Comparison of ENCODE assay signal across 10 cellular contexts in genomic region chr2:188294547-188294946, GRCh38. TPM values are rescaled to one million over a fixed set of nuclear protein-coding genes. Genes with fewer than 3 reads are reported as not detected.
DNase-seq lines count a peak whose midpoint lies in the region; ATAC-seq and TF ChIP-seq lines count a peak whose summit lies in the region.
"Had no signal": no experiment of that assay in that cellular context is flagged by ENCODE, and none has a peak within 500 bp of the region (broad histone marks: within the 10 kb centered on the region; RNA-seq: fewer than 3 reads in every experiment).

No MANE protein-coding gene starts in this region.

- DNase-seq in mammary epithelial cell, result no peak
- no peak for DNase-seq in left lung
- DNase-seq in thoracic aorta (ENCODE audit: low spot score), result no peak
- DNase-seq in HPDE6-E6E7 (ENCODE audit: extremely low spot score), result no peak
- DNase-seq in iPS-NIHi11 (ENCODE audit: low spot score), result no peak
- DNase-seq: foreskin keratinocyte, T-cell had no signal

- intact Hi-C loops in mammary epithelial cell (cut with micrococcal nuclease), result loop anchor here (5.0 to 10.0 kb wide), 4 partner anchors 88 to 390 kb away; no protein-coding TSS in a partner anchor
- intact Hi-C loops in left lung (cut with DNase I), result no loop called here

- H3K9me3 ChIP-seq in HUES64 (ENCODE audit: insufficient read depth, low read depth, low read length) (peaks cover 6% of the 10 kb centered on the region), mammary epithelial cell (replicated peaks; ENCODE audit: insufficient read depth, low read length) (peaks cover 3% of the 10 kb centered on the region), left lung (no peaks in the 10 kb centered on the region), thoracic aorta (no peaks in the 10 kb centered on the region)

- H3K9ac ChIP-seq in HUES64 (ENCODE audit: low read depth, low read length) (peak overlapping the region; percentile 96), mammary epithelial cell (ENCODE audit: insufficient read depth, low read length) (peak overlapping the region; percentile 77)

- H3K4me3 ChIP-seq in HUES64 (ENCODE audit: low read length) (peak overlapping the region; percentile 88), mammary epithelial cell (replicated peaks in 1 of 3; ENCODE audit: insufficient read depth in 1 of 3, low read depth in 2 of 3, low read length in 3 of 3) (peak overlapping the region; percentile 6 to 79 (median 75)), left lung (peak overlapping the region in 1 of 2 donors; percentile 57), thoracic aorta (peak overlapping the region; percentile 95)

- peaks cover 33% of the 10 kb centered on the region for H3K79me2 ChIP-seq in mammary epithelial cell (ENCODE audit: insufficient read depth, low read length)

- peaks cover 18% of the 10 kb centered on the region for H3K36me3 ChIP-seq in HUES64 (ENCODE audit: insufficient read depth, low read length)
- no peaks in the 10 kb centered on the region for H3K36me3 ChIP-seq in mammary epithelial cell (ENCODE audit: insufficient read depth, low read length)
- no peaks in the 10 kb centered on the region for H3K36me3 ChIP-seq in left lung
- H3K36me3 ChIP-seq in thoracic aorta, result no peaks in the 10 kb centered on the region

- H3K27me3 ChIP-seq in HUES64 (ENCODE audit: insufficient read depth, low read length) (no peaks in the 10 kb centered on the region), mammary epithelial cell (ENCODE audit: insufficient read depth, low read length) (no peaks in the 10 kb centered on the region), left lung (peaks cover 0 to 34% of the 10 kb centered on the region in 2 donors), thoracic aorta (replicated peaks; ENCODE audit: insufficient read depth) (no peaks in the 10 kb centered on the region)
- H3K27me3 ChIP-seq: foreskin keratinocyte had no signal

- peak overlapping the region; percentile 82 for H3K4me2 ChIP-seq in mammary epithelial cell (ENCODE audit: insufficient read depth, low read depth, low read length)

- WGBS in HUES64, result 17% methylated on average over 1 of the region's 1 CpG
- 33% methylated on average over 1 of the region's 1 CpG for WGBS in mammary epithelial cell (ENCODE audit: low coverage, missing lambda C conversion rate)

- no TSS peak for BruUV-seq in mammary epithelial cell (replicated peaks; lab: Mats Ljungman, UMichigan)

- H2AFZ ChIP-seq in mammary epithelial cell (ENCODE audit: low read depth, low read length), result peak overlapping the region; percentile 97

- CTCF ChIA-PET in mammary epithelial cell (lab: Charles Lee; ENCODE audit: low non-redundant PET), result no interaction called here

- in situ Hi-C loops in mammary epithelial cell (cut with MboI; ENCODE audit: low sequenced_read_pairs in 2 of 2), result loop anchor here in 1 of 2 donors (5.0 to 10.0 kb wide), 2 partner anchors 73 to 210 kb away; no protein-coding TSS in a partner anchor

- ATAC-seq in left lung (no peak), thoracic aorta (ENCODE audit: insufficient number of reproducible peaks, low FRiP score, low read depth) (no peak), HG03025 (IDR thresholded peaks at IDR 0.05; ENCODE audit: low FRiP score, unreplicated experiment) (no peak)
- ATAC-seq: foreskin keratinocyte, sciatic nerve, T-cell had no signal

- H4K20me1 ChIP-seq in mammary epithelial cell (ENCODE audit: insufficient read depth, low read length), result no peaks in the 10 kb centered on the region

- TF ChIP-seq CTCF in mammary epithelial cell (conservative IDR thresholded peaks at IDR 0.05 in 1 of 2, IDR thresholded peaks at IDR 0.05 in 1 of 2; ENCODE audit: extremely low read depth in 1 of 2, insufficient read depth in 1 of 2, low read depth in 1 of 2, low read length in 2 of 2) (no peak), left lung (IDR thresholded peaks at IDR 0.05) (no peak), thoracic aorta (IDR thresholded peaks at IDR 0.05) (no peak)

- H3K27ac ChIP-seq in HUES64 (ENCODE audit: low read depth, low read length) (peak overlapping the region; percentile 99), mammary epithelial cell (ENCODE audit: insufficient read depth, low read depth, low read length) (peak overlapping the region; percentile 31), left lung (peak overlapping the region; percentile 76 to 97), thoracic aorta (peak overlapping the region; percentile 98 to 100)
- H3K27ac ChIP-seq: foreskin keratinocyte had no signal

- peaks cover 24% of the 10 kb centered on the region for H3K4me1 ChIP-seq in HUES64 (ENCODE audit: insufficient read depth, low read length)
- H3K4me1 ChIP-seq in mammary epithelial cell (ENCODE audit: insufficient read depth, low read length), result peaks cover 24% of the 10 kb centered on the region
- peaks cover 0 to 10% of the 10 kb centered on the region in 2 donors for H3K4me1 ChIP-seq in left lung
- peaks cover 10 to 30% of the 10 kb centered on the region in 2 donors for H3K4me1 ChIP-seq in thoracic aorta (ENCODE audit: control insufficient read depth in 1 of 2, low read depth in 2 of 2)
- H3K4me1 ChIP-seq: foreskin keratinocyte had no signal

- dilution Hi-C loops in mammary epithelial cell (cut with HindIII; ENCODE audit: low sequenced_read_pairs), result no loop called here

RNA-seq across cellular contexts. Expression of gene GULP1, which starts 2.9 kb away (rescaled TPM):
- polyA plus RNA-seq in HUES64 (2013, experiment 1 of 2), result 90.3 TPM
- 83.4 TPM for polyA plus RNA-seq in HUES64 (2013, experiment 2 of 2)
- total RNA-seq in mammary epithelial cell, result 10 to 100 TPM; 17.3 to 49.7 TPM
- 11.0 TPM for polyA plus RNA-seq in mammary epithelial cell
- 0.72 TPM for polyA minus RNA-seq in mammary epithelial cell
- 10 to 100 TPM; 27.5 to 38.1 TPM for total RNA-seq in left lung
- total RNA-seq in thoracic aorta, result 10 to 100 TPM; 64.0 to 80.9 TPM

Comparison
In these comparisons a context has a peak if more than half of its experiments do, and no peak if none do; other contexts are left out.
1. H3K27ac ChIP-seq: peak in every context shown above with its lines; median percentile 99 in HUES64; 99 in thoracic aorta; 86 in left lung; 31 in mammary epithelial cell.